In the genomic region with DNA sequence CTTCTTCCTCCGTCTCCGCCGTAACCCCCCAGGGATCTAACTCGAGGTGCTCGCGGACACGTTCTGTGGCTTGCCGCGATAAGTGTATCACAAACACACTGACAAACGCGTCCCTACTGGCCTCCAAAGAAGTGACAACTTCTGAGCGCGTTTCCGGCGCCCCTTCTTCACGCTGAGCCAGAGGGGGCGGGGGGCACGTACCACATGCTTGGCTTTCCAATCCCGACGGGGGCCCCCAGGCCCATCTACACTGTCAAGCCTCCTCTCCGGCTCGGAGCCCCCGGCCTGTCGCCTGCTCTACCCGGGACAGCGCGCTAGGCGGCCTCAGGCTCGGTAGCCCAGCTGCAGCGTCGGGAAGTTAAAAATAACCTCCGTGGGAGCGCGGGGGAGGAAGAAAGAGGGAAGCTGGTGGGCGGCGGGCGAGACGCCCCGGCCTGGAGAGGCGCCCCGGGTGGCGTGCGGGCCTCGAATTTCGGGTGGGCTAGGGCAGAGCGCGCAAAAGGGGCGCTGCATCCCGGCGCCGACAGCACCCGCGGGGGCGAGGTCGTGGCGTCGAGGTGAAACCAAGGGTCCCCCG, we compare ENCODE assay signal across 8 cellular contexts. TPM values are rescaled to one million over a fixed set of nuclear protein-coding genes. Genes with fewer than 3 reads are reported as not detected.
DNase-seq lines count a peak whose midpoint lies in the region; ATAC-seq and TF ChIP-seq lines count a peak whose summit lies in the region.

No MANE protein-coding gene starts in this region.

- H3K9ac ChIP-seq in trophoblast cell (ENCODE audit: low read length) = peak overlapping the region; percentile 84

- peaks cover 57% of the 10 kb centered on the region for H3K27me3 ChIP-seq in gastroesophageal sphincter
- no peaks in the 10 kb centered on the region for H3K27me3 ChIP-seq in trophoblast cell (ENCODE audit: insufficient read depth, low read length)

- peak overlapping the region; percentile 95 for H3K27ac Mint-ChIP-seq in activated T-helper 2 cell treated with anti-CD3 and anti-CD28 coated beads, Interferon-gamma antibody, Interleukin-2, Interleukin-4, amounts not matched to agents 10 μg/mL and 5 μg/mL and 100 μg/mL, durations not matched to agents 14 hours and 24 hours and 36 hours

- TF ChIP-seq EP300 in gastroesophageal sphincter (IDR thresholded peaks at IDR 0.05) = no peak

- peak overlapping the region; percentile 69 for H2AK5ac ChIP-seq in trophoblast cell (ENCODE audit: low read length)

- H3K4me2 ChIP-seq in trophoblast cell (ENCODE audit: low read length) = peak overlapping the region; percentile 93

- H3K23ac ChIP-seq in trophoblast cell (ENCODE audit: low read length) = no peak overlapping the region

- peaks cover 0 to 64% (median 18%) of the 10 kb centered on the region in 3 donors for H3K4me1 ChIP-seq in gastroesophageal sphincter
- peaks cover 26 to 33% of the 10 kb centered on the region in 2 experiments for H3K4me1 ChIP-seq in trophoblast cell (ENCODE audit: control insufficient read depth in 1 of 2, insufficient read depth in 2 of 2, low read length in 2 of 2)

- peak overlapping the region; percentile 54 for H3K4ac ChIP-seq in trophoblast cell (ENCODE audit: low read depth, low read length)

- peak overlapping the region; percentile 70 for H2BK12ac ChIP-seq in trophoblast cell (ENCODE audit: low read length)

- H3K36me3 ChIP-seq in gastroesophageal sphincter (no peaks in the 10 kb centered on the region), trophoblast cell (ENCODE audit: control insufficient read depth in 1 of 2, insufficient read depth in 2 of 2, low read length in 2 of 2) (peaks cover 12 to 13% of the 10 kb centered on the region in 2 experiments)

- intact Hi-C loops in activated T-helper 2 cell treated with anti-CD3 and anti-CD28 coated beads, Interferon-gamma antibody, Interleukin-2, Interleukin-4, amounts not matched to agents 10 μg/mL and 5 μg/mL and 100 μg/mL, durations not matched to agents 14 hours and 24 hours and 36 hours (cut with micrococcal nuclease) = loop anchor here (2.0 kb wide), 1 partner anchor 69 kb away; a partner anchor contains a TSS
- intact Hi-C loops in posterior cingulate gyrus (cut with DNase I) = no loop called here

- peak overlapping the region; percentile 77 for H4K8ac ChIP-seq in trophoblast cell (ENCODE audit: low read depth, low read length)

- TF ChIP-seq POLR2A in gastroesophageal sphincter (IDR thresholded peaks at IDR 0.05) = no peak

- H3K4me3 Mint-ChIP-seq in activated T-helper 2 cell treated with anti-CD3 and anti-CD28 coated beads, Interferon-gamma antibody, Interleukin-2, Interleukin-4, amounts not matched to agents 10 μg/mL and 5 μg/mL and 100 μg/mL, durations not matched to agents 14 hours and 24 hours and 36 hours (ENCODE audit: low read depth) = peak overlapping the region; percentile 89

- H4K91ac ChIP-seq in trophoblast cell (ENCODE audit: low read depth, low read length) = peak overlapping the region; percentile 88

- peak overlapping the region; percentile 78 for H3K14ac ChIP-seq in trophoblast cell (ENCODE audit: low read length)

- H3K18ac ChIP-seq in trophoblast cell (ENCODE audit: low read length) = peak overlapping the region; percentile 87

- H2BK120ac ChIP-seq in trophoblast cell (ENCODE audit: insufficient read depth, low read length, poor library complexity) = peak overlapping the region; percentile 69

- peak overlapping the region; percentile 60 for H4K12ac ChIP-seq in trophoblast cell (ENCODE audit: low read depth, low read length)

- no peaks in the 10 kb centered on the region for H3K27me3 Mint-ChIP-seq in activated T-helper 2 cell treated with anti-CD3 and anti-CD28 coated beads, Interferon-gamma antibody, Interleukin-2, Interleukin-4, amounts not matched to agents 10 μg/mL and 5 μg/mL and 100 μg/mL, durations not matched to agents 14 hours and 24 hours and 36 hours (ENCODE audit: low read depth)

- 0% methylated on average over 4 to 25 of the region's 58 CpGs for WGBS in gastroesophageal sphincter (ENCODE audit: low coverage in 1 of 2), 2 donors
- WGBS in trophoblast cell (ENCODE audit: extremely low coverage, insufficient coverage, insufficient read length) = no CpG with 5 or more reads among the region's 58 CpGs

- H3K79me2 ChIP-seq in trophoblast cell (ENCODE audit: control insufficient read depth, insufficient read depth, low read length, poor library complexity) = peaks cover 20% of the 10 kb centered on the region

- H3K4me3 ChIP-seq in gastroesophageal sphincter (peak overlapping the region; percentile 47 to 71), trophoblast cell (ENCODE audit: low read depth, low read length) (peak overlapping the region; percentile 76)

- H3K9me3 ChIP-seq in gastroesophageal sphincter = no peaks in the 10 kb centered on the region
- H3K9me3 ChIP-seq in trophoblast cell (ENCODE audit: insufficient read depth, low read depth, low read length) = no peaks in the 10 kb centered on the region

- peak; percentile 84 for DNase-seq in D341Med (ENCODE audit: low spot score)
- peak; percentile 12 for DNase-seq in NCI-H226
- no peak for DNase-seq in activated T-helper 2 cell treated with anti-CD3 and anti-CD28 coated beads, Interferon-gamma antibody, Interleukin-2, Interleukin-4, amounts not matched to agents 10 μg/mL and 5 μg/mL and 100 μg/mL, durations not matched to agents 14 hours and 24 hours and 36 hours (ENCODE audit: low spot score)
- peak; percentile 53 to 72 for DNase-seq in trophoblast cell
- DNase-seq in mesenteric fat pad (ENCODE audit: low spot score) = no peak
- DNase-seq in posterior cingulate gyrus = no peak

- TF ChIP-seq CTCF in gastroesophageal sphincter (IDR thresholded peaks at IDR 0.05) = peak in 3 of 4 experiments; percentile 15 to 45 (median 19)

- ATAC-seq in GM21717 (IDR thresholded peaks at IDR 0.05; ENCODE audit: unreplicated experiment) (peak; percentile 12), gastroesophageal sphincter (peak; percentile 12)

- peaks cover 2% of the 10 kb centered on the region for H3K4me1 Mint-ChIP-seq in activated T-helper 2 cell treated with anti-CD3 and anti-CD28 coated beads, Interferon-gamma antibody, Interleukin-2, Interleukin-4, amounts not matched to agents 10 μg/mL and 5 μg/mL and 100 μg/mL, durations not matched to agents 14 hours and 24 hours and 36 hours (ENCODE audit: low read depth)

- no peaks in the 10 kb centered on the region for H3K9me3 Mint-ChIP-seq in activated T-helper 2 cell treated with anti-CD3 and anti-CD28 coated beads, Interferon-gamma antibody, Interleukin-2, Interleukin-4, amounts not matched to agents 10 μg/mL and 5 μg/mL and 100 μg/mL, durations not matched to agents 14 hours and 24 hours and 36 hours

- no peaks in the 10 kb centered on the region for H3K36me3 Mint-ChIP-seq in activated T-helper 2 cell treated with anti-CD3 and anti-CD28 coated beads, Interferon-gamma antibody, Interleukin-2, Interleukin-4, amounts not matched to agents 10 μg/mL and 5 μg/mL and 100 μg/mL, durations not matched to agents 14 hours and 24 hours and 36 hours (ENCODE audit: low read depth)

- H2AFZ ChIP-seq in trophoblast cell (ENCODE audit: insufficient read depth, low read length, poor library complexity) = peak overlapping the region; percentile 61

- peak overlapping the region; percentile 76 for H2BK5ac ChIP-seq in trophoblast cell (ENCODE audit: low read depth, low read length, poor library complexity)

- peak overlapping the region in 3 of 4 donors; percentile 81 to 87 (median 83) for H3K27ac ChIP-seq in gastroesophageal sphincter
- H3K27ac ChIP-seq in trophoblast cell (ENCODE audit: low read depth, low read length) = peak overlapping the region; percentile 97

- peaks cover 41% of the 10 kb centered on the region for H3K79me1 ChIP-seq in trophoblast cell (ENCODE audit: low read length)

RNA-seq across cellular contexts. Expression of a gene that starts 0.7 kb away (rescaled TPM):
- 16.0 and 16.4 TPM in 2 replicates for total RNA-seq in activated T-helper 2 cell treated with anti-CD3 and anti-CD28 coated beads, Interferon-gamma antibody, Interleukin-2, Interleukin-4, amounts not matched to agents 10 μg/mL and 5 μg/mL and 100 μg/mL, durations not matched to agents 14 hours and 24 hours and 36 hours
- total RNA-seq in gastroesophageal sphincter (10 to 100 TPM; 14.7 to 29.2 (median 18.9) TPM), mesenteric fat pad (26.5 TPM)
- polyA plus RNA-seq in trophoblast cell (2013) = 22.4 and 23.4 TPM in 2 replicates

RNA-seq across cellular contexts. Expression of a gene that starts 30.0 kb away (rescaled TPM):
- 48.2 and 49.9 TPM in 2 replicates for total RNA-seq in activated T-helper 2 cell treated with anti-CD3 and anti-CD28 coated beads, Interferon-gamma antibody, Interleukin-2, Interleukin-4, amounts not matched to agents 10 μg/mL and 5 μg/mL and 100 μg/mL, durations not matched to agents 14 hours and 24 hours and 36 hours
- total RNA-seq in gastroesophageal sphincter (10 to 100 TPM; 44.7 to 48.5 (median 46.6) TPM), mesenteric fat pad (38.2 TPM)
- 24.2 and 25.4 TPM in 2 replicates for polyA plus RNA-seq in trophoblast cell (2013)

Comparison
In these comparisons a context has a peak if more than half of its experiments do, and no peak if none do; other contexts are left out.
1. DNase-seq: peak in D341Med (single experiment), NCI-H226 (single experiment) and trophoblast cell (2 of 2); none in activated T-helper 2 cell treated with anti-CD3 and anti-CD28 coated beads, Interferon-gamma antibody, Interleukin-2, Interleukin-4, amounts not matched to agents 10 μg/mL and 5 μg/mL and 100 μg/mL, durations not matched to agents 14 hours and 24 hours and 36 hours (single experiment), mesenteric fat pad (single experiment) and posterior cingulate gyrus (0 of 10).